ENCODE assay signal across 29 cellular contexts in genomic region chr20:25127761-25128537, GRCh38. TPM values are rescaled to one million over a fixed set of nuclear protein-coding genes. Genes with fewer than 3 reads are reported as not detected.
A peak's percentile ranks its signal among the peaks of the same experiment; 100 is the strongest.
DNase-seq lines count a peak whose midpoint lies in the region; ATAC-seq, FAIRE-seq and TF ChIP-seq lines count a peak whose summit lies in the region.
"Had no signal": no experiment of that assay in that cellular context is flagged by ENCODE, and none has a peak within 500 bp of the region (broad histone marks: within the 10 kb centered on the region; RNA-seq: fewer than 3 reads in every experiment).

No MANE protein-coding gene starts in this region.

- H3K27me3 ChIP-seq in HepG2 (ENCODE audit: control insufficient read depth in 1 of 2, insufficient read depth in 2 of 2, low read length in 2 of 2) (peaks cover 0 to 17% of the 10 kb centered on the region in 2 experiments; a peak in 3 of 5 replicates), right lobe of liver (no peaks in the 10 kb centered on the region), GM12878 (replicated peaks in 1 of 2; ENCODE audit: control insufficient read depth in 2 of 2, insufficient read depth in 2 of 2, low read length in 1 of 2) (peaks cover 0 to 3% of the 10 kb centered on the region in 2 experiments; a peak in 1 of 4 replicates)
- H3K27me3 ChIP-seq: BLaER1 had no signal

- H3K79me2 ChIP-seq in HepG2 (ENCODE audit: insufficient read depth, low read length) (no peaks in the 10 kb centered on the region), GM12878 (ENCODE audit: control insufficient read depth, insufficient read depth, low read length) (no peaks in the 10 kb centered on the region)

- FAIRE-seq in HepG2 (lab: Jason Lieb, UNC) = no peak
- no peak for FAIRE-seq in GM12878 (lab: Jason Lieb, UNC)
- FAIRE-seq: A204.1, GM12891 had no signal

- no peak for TF ChIP-seq POLR2A in HepG2 (IDR thresholded peaks at IDR 0.05; ENCODE audit: insufficient read depth in 1 of 2, low read depth in 2 of 2, low read length in 2 of 2)
- TF ChIP-seq POLR2A in right lobe of liver (IDR thresholded peaks at IDR 0.05) = no peak
- TF ChIP-seq POLR2A in GM12878 (IDR thresholded peaks at IDR 0.05; ENCODE audit: low read depth, low read length) = no peak

- H3K4me2 ChIP-seq in HepG2 (ENCODE audit: low read depth, low read length) (no peak overlapping the region), GM12878 (ENCODE audit: control insufficient read depth, insufficient read depth) (no peak overlapping the region)
- H3K4me2 ChIP-seq: BLaER1 had no signal

- H4K20me1 ChIP-seq in HepG2 (ENCODE audit: insufficient read depth, low read length) = no peaks in the 10 kb centered on the region
- no peaks in the 10 kb centered on the region for H4K20me1 ChIP-seq in GM12878 (ENCODE audit: control insufficient read depth, insufficient read depth)
- H4K20me1 ChIP-seq: BLaER1 had no signal

- H3K4me1 ChIP-seq in HepG2 (ENCODE audit: insufficient read depth, low read length) (no peaks in the 10 kb centered on the region), right lobe of liver (no peaks in the 10 kb centered on the region), GM12878 (ENCODE audit: control insufficient read depth, insufficient read depth, low read length) (no peaks in the 10 kb centered on the region)
- H3K4me1 ChIP-seq: BE2C, BLaER1 had no signal

- RAD21 ChIA-PET in GM12878 (lab: Charles Lee; ENCODE audit: unreplicated experiment) = no interaction called here

- H3K4me3 ChIP-seq in HepG2 (replicated peaks in 1 of 3; ENCODE audit: insufficient read depth in 1 of 3, low read depth in 2 of 3, low read length in 3 of 3) (no peak overlapping the region), right lobe of liver (no peak overlapping the region), GM12878 (no peak overlapping the region)
- H3K4me3 ChIP-seq: BLaER1 had no signal

- TF ChIP-seq RAD21 in HepG2 (CRISPR knock-in tag; IDR thresholded peaks at IDR 0.05) (no peak), GM12878 (IDR thresholded peaks at IDR 0.05; ENCODE audit: insufficient read depth, low read depth, low read length) (no peak)

- BruUV-seq in HepG2 (replicated peaks; lab: Mats Ljungman, UMichigan) (no TSS peak), GM12878 (replicated peaks; lab: Mats Ljungman, UMichigan) (no TSS peak)

- intact Hi-C loops in HepG2 (cut with micrococcal nuclease; ENCODE audit: unreplicated experiment) (no loop called here), right lobe of liver (cut with DNase I) (no loop called here), GM12878 (cut with micrococcal nuclease; ENCODE audit: unreplicated experiment) (no loop called here)

- H3K27ac ChIP-seq in HepG2 (ENCODE audit: extremely low read length, insufficient read depth, low read length) (no peak overlapping the region), right lobe of liver (no peak overlapping the region), GM12878 (ENCODE audit: control insufficient read depth, insufficient read depth) (no peak overlapping the region)
- H3K27ac ChIP-seq: BLaER1 had no signal

- TF ChIP-seq EP300 in HepG2 (IDR thresholded peaks at IDR 0.05; ENCODE audit: low read depth in 2 of 2, low read length in 2 of 2) (no peak), HepG2 (CRISPR knock-in tag; IDR thresholded peaks at IDR 0.05; ENCODE audit: borderline replicate concordance) (no peak), GM12878 (IDR thresholded peaks at IDR 0.05; ENCODE audit: borderline replicate concordance in 1 of 2, control insufficient read depth in 1 of 2, low read depth in 2 of 2, low read length in 2 of 2) (no peak)

- POLR2A ChIA-PET in HepG2 (lab: Yijun Ruan, JAX) (no interaction called here), GM12878 (lab: Charles Lee) (no interaction called here)

- in situ Hi-C loops in HepG2 (cut with HindIII; ENCODE audit: extremely low pct_ligation_motif_present, low pct_unique_long_range_greater_than_20kb) = no loop called here
- in situ Hi-C loops in GM12878 (cut with MboI) = no loop called here

- SMC1A ChIA-PET in GM12878 (lab: Charles Lee; ENCODE audit: uncharacterized antibody, unreplicated experiment) = no interaction called here

- ATAC-seq in HepG2 (no peak), right lobe of liver (no peak), GM12878 (no peak), GM19035 (IDR thresholded peaks at IDR 0.05; ENCODE audit: unreplicated experiment) (no peak)

- H3K9me3 ChIP-seq in HepG2 (ENCODE audit: low read length) (no peaks in the 10 kb centered on the region), right lobe of liver (no peaks in the 10 kb centered on the region), GM12878 (replicated peaks; ENCODE audit: control insufficient read depth, insufficient read depth, low read length) (no peaks in the 10 kb centered on the region)
- H3K9me3 ChIP-seq: BE2C, BLaER1 had no signal

- CTCF ChIA-PET in HepG2 (lab: Yijun Ruan, JAX; ENCODE audit: low intra/inter-chr PET ratio, low total read pairs) = no interaction called here
- CTCF ChIA-PET in GM12878 (lab: Yijun Ruan, JAX) = no interaction called here

- TF ChIP-seq CTCF in HepG2 (CRISPR knock-in tag; IDR thresholded peaks at IDR 0.05) (no peak), right lobe of liver (IDR thresholded peaks at IDR 0.05) (no peak), GM12878 (IDR thresholded peaks at IDR 0.05 in 2 of 3, conservative IDR thresholded peaks at IDR 0.05 in 1 of 3; ENCODE audit: control insufficient read depth in 2 of 3, extremely low read depth in 1 of 3, insufficient read depth in 1 of 3, low read depth in 3 of 3, low read length in 3 of 3) (no peak)

- DNase-seq in HepG2 (ENCODE audit: low spot score) (no peak), right lobe of liver (no peak), MV-4-11 (lab: John Stamatoyannopoulos, UW) (peak; percentile 6), GM12878 (ENCODE audit: low read depth, low spot score) (no peak), foreskin melanocyte (peak; percentile 68)
- no peak for DNase-seq in activated CD8-positive, alpha-beta memory T cell treated with anti-CD3 and anti-CD28 coated beads, Interleukin-2, amount 50 U/mL, for 48 hours
- no peak for DNase-seq in stimulated activated CD4-positive, alpha-beta T cell treated with anti-CD3 and anti-CD28 coated beads, Interleukin-4, amount 100 ng/mL, for 24 hours
- DNase-seq: 8988T; ACHN; BE2C; C1 segment of cervical spinal cord; CD4-positive, alpha-beta memory T cell; CD4-positive, CD25-positive, alpha-beta regulatory T cell; CD8-positive, alpha-beta memory T cell; COR-L47; DMS 273 treated with DMSO at 0.1 percent for 48 hours; DMS153; DMS79; DND-41; EL; GDM1 had no signal

- H2AFZ ChIP-seq in HepG2 (ENCODE audit: low read length) (no peak overlapping the region), GM12878 (ENCODE audit: control insufficient read depth, low read depth, low read length) (no peak overlapping the region)

- H3K9ac ChIP-seq in HepG2 (ENCODE audit: insufficient read depth, low read depth, low read length) (no peak overlapping the region), GM12878 (ENCODE audit: control insufficient read depth, insufficient read depth, low read length) (no peak overlapping the region)
- H3K9ac ChIP-seq: BLaER1 had no signal

- no peaks in the 10 kb centered on the region for H3K36me3 ChIP-seq in HepG2 (replicated peaks in 1 of 2; ENCODE audit: control insufficient read depth in 1 of 2, insufficient read depth in 2 of 2, low read length in 2 of 2)
- no peaks in the 10 kb centered on the region for H3K36me3 ChIP-seq in right lobe of liver
- H3K36me3 ChIP-seq in GM12878 (ENCODE audit: control insufficient read depth in 2 of 2, insufficient read depth in 2 of 2, low read length in 1 of 2) = no peaks in the 10 kb centered on the region
- H3K36me3 ChIP-seq: BE2C, BLaER1 had no signal

- WGBS in HepG2 (ENCODE audit: low lambda C conversion rate) = 36% methylated on average over 4 of the region's 4 CpGs
- 75% methylated on average over 4 of the region's 4 CpGs for WGBS in right lobe of liver (ENCODE audit: insufficient coverage, low coverage, low lambda C conversion rate, missing lambda C conversion rate)
- WGBS in GM12878 (ENCODE audit: insufficient coverage, insufficient replicate concordance, low lambda C conversion rate, missing lambda C conversion rate) = 46% methylated on average over 4 of the region's 4 CpGs

RNA-seq across cellular contexts. Expression of gene VSX1, which starts 46.0 kb away (rescaled TPM):
- total RNA-seq in HepG2 (2016; rRNA removed; fragmentation: Illumina TruSeq; extraction: Trizol) = not detected in 2 replicates
- total RNA-seq in HepG2 (2016; cell fraction: cytosol; rRNA removed; fragmentation: Illumina TruSeq; extraction: Trizol; ENCODE audit: low read depth) = not detected in 2 replicates
- not detected in 2 replicates for total RNA-seq in HepG2 (2016; cell fraction: insoluble cytoplasmic fraction; rRNA removed; fragmentation: Illumina TruSeq; extraction: Trizol)
- not detected in 2 replicates for total RNA-seq in HepG2 (2016; cell fraction: membrane; rRNA removed; fragmentation: Illumina TruSeq; extraction: Trizol)
- total RNA-seq in HepG2 (2016; cell fraction: nucleus; rRNA removed; fragmentation: Illumina TruSeq; extraction: Trizol) = not detected in 2 replicates
- 0.04 and 0.05 TPM in 2 replicates for polyA plus RNA-seq in HepG2 (2011; rRNA removed)
- not detected in 2 replicates for polyA plus RNA-seq in HepG2 (2011; cell fraction: cytosol; rRNA removed)
- 0.06 and 0.14 TPM in 2 replicates for polyA plus RNA-seq in HepG2 (2011; cell fraction: nucleus; rRNA removed)
- polyA plus RNA-seq in HepG2 (2012) = not detected in 2 replicates
- not detected in 2 replicates for polyA plus RNA-seq in HepG2 (2016; cell fraction: cytosol; fragmentation: Illumina TruSeq; extraction: Trizol; ENCODE audit: low read depth)
- polyA plus RNA-seq in HepG2 (2016; cell fraction: insoluble cytoplasmic fraction; fragmentation: Illumina TruSeq; extraction: Trizol; ENCODE audit: low read depth) = not detected in 2 replicates
- polyA plus RNA-seq in HepG2 (2016; cell fraction: membrane; fragmentation: Illumina TruSeq; extraction: Trizol; ENCODE audit: low read depth) = not detected in 2 replicates
- not detected in 2 replicates for polyA plus RNA-seq in HepG2 (2016; cell fraction: nucleus; fragmentation: Illumina TruSeq; extraction: Trizol; ENCODE audit: insufficient read depth, low read depth)
- polyA minus RNA-seq in HepG2 (2011; rRNA and poly(A)+ RNA removed; ENCODE audit: low replicate concordance) = not detected in 2 replicates
- polyA minus RNA-seq in HepG2 (2011; cell fraction: cytosol; rRNA and poly(A)+ RNA removed) = not detected in 2 replicates
- 0.75 TPM in 1 of 2 replicates, not detected in the other for polyA minus RNA-seq in HepG2 (2011; cell fraction: nucleus; rRNA and poly(A)+ RNA removed)
- under 1 TPM in 2 of 6 experiments, not detected in 4; 0.25 to 0.73 TPM for total RNA-seq in right lobe of liver
- total RNA-seq in GM12878 (2013; cell fraction: nucleolus; rRNA removed) = not detected in 2 replicates
- total RNA-seq in GM12878 (2014; rRNA removed) = not detected in 2 replicates
- total RNA-seq in GM12878 (2014; rRNA removed; fragmentation: Illumina TruSeq; extraction: Trizol) = not detected in 2 replicates
- not detected in 2 replicates for total RNA-seq in GM12878 (2021)
- not detected for polyA plus RNA-seq in GM12878 (2011; ENCODE audit: low read depth)
- 0.03 and 0.05 TPM in 2 replicates for polyA plus RNA-seq in GM12878 (2011; rRNA removed)
- polyA plus RNA-seq in GM12878 (2011; cell fraction: cytosol; rRNA removed) = 0.03 TPM in 1 of 2 replicates, not detected in the other
- polyA plus RNA-seq in GM12878 (2011; cell fraction: nucleus; rRNA removed) = 0.12 TPM in 1 of 2 replicates, not detected in the other
- polyA plus RNA-seq in GM12878 (2012) = not detected in 2 replicates
- not detected in 2 replicates for polyA plus RNA-seq in GM12878 (2014; fragmentation: Illumina TruSeq; extraction: Trizol)
- polyA plus RNA-seq in GM12878 (2014; fragmentation: Nextera tagmentation; extraction: Ambion mirVana) = not detected
- not detected in 2 replicates for polyA plus RNA-seq in GM12878 (2014; rRNA removed)
- not detected for polyA plus RNA-seq in GM12878 (2016; fragmentation: Nextera tagmentation; extraction: Ambion mirVana)
- not detected in 2 replicates for polyA minus RNA-seq in GM12878 (2011; rRNA and poly(A)+ RNA removed)
- not detected in 2 replicates for polyA minus RNA-seq in GM12878 (2011; cell fraction: cytosol; rRNA and poly(A)+ RNA removed)
- polyA minus RNA-seq in GM12878 (2011; cell fraction: nucleus; rRNA and poly(A)+ RNA removed) = not detected in 2 replicates
- total RNA-seq: A673; CD4-positive, alpha-beta memory T cell; CD4-positive, CD25-positive, alpha-beta regulatory T cell; CD8-positive, alpha-beta memory T cell; Daoy; G401 had no signal
- polyA plus RNA-seq: CD14-positive monocyte; CD4-positive, alpha-beta memory T cell; CD4-positive, CD25-positive, alpha-beta regulatory T cell; CD8-positive, alpha-beta memory T cell had no signal

Comparison
In these comparisons a context has a peak if more than half of its experiments do, and no peak if none do; other contexts are left out.
1. DNase-seq: peak in MV-4-11 (single experiment) and foreskin melanocyte (single experiment); none in HepG2 (single experiment), right lobe of liver (0 of 3), GM12878 (single experiment), activated CD8-positive, alpha-beta memory T cell treated with anti-CD3 and anti-CD28 coated beads, Interleukin-2, amount 50 U/mL, for 48 hours (single experiment) and stimulated activated CD4-positive, alpha-beta T cell treated with anti-CD3 and anti-CD28 coated beads, Interleukin-4, amount 100 ng/mL, for 24 hours (single experiment).